In the genomic region with DNA sequence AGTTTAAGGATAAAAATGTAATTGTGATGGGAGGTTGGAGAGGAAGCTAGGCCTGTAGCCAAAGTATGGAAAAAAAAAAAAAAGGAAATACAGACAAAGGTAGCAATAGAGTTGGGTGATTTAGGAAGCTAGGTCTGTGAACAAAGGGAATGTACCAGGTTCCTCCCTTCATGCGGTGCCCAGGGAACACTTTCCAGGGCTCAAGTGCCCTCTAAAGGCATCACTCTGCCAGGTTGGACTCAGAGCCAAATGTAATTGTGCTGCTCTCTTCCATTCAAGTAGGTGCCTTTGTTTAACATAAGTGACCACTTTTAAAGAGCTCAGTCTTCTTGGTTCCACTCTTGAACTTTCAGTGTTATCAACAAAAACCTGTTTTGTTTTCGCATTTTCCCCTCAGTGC, we compare ENCODE assay signal across 32 cellular contexts.
DNase-seq lines count a peak whose midpoint lies in the region; ATAC-seq and TF ChIP-seq lines count a peak whose summit lies in the region.
"Had no signal": no experiment of that assay in that cellular context is flagged by ENCODE, and none has a peak within 500 bp of the region (broad histone marks: within the 10 kb centered on the region; RNA-seq: fewer than 3 reads in every experiment).

No MANE protein-coding gene starts in this region.

- H4K8ac ChIP-seq in trophoblast cell (ENCODE audit: low read depth, low read length) = no peak overlapping the region

- no peak overlapping the region for H2AK5ac ChIP-seq in trophoblast cell (ENCODE audit: low read length)

- H3K4me1 ChIP-seq in trophoblast cell (ENCODE audit: control insufficient read depth in 1 of 2, insufficient read depth in 2 of 2, low read length in 2 of 2) = no peaks in the 10 kb centered on the region
- H3K4me1 ChIP-seq in spleen = peaks cover 0 to 8% (median 0%) of the 10 kb centered on the region in 6 donors
- H3K4me1 ChIP-seq: ascending aorta, parathyroid adenoma, transverse colon had no signal

- H2AFZ ChIP-seq in trophoblast cell (ENCODE audit: insufficient read depth, low read length, poor library complexity) = no peak overlapping the region
- H2AFZ ChIP-seq: parathyroid adenoma had no signal

- H4K91ac ChIP-seq in trophoblast cell (ENCODE audit: low read depth, low read length) = no peak overlapping the region

- peaks cover 18% of the 10 kb centered on the region for H3K9me3 Mint-ChIP-seq in activated CD4-positive, alpha-beta T cell treated with anti-CD3 and anti-CD28 coated beads for 36 hours (ENCODE audit: low read depth)

- H3K4me1 Mint-ChIP-seq in activated CD4-positive, alpha-beta T cell treated with anti-CD3 and anti-CD28 coated beads for 36 hours = peaks cover under 1% of the 10 kb centered on the region
- H3K4me1 Mint-ChIP-seq: CD4-positive, alpha-beta memory T cell had no signal

- no peak overlapping the region for H3K18ac ChIP-seq in trophoblast cell (ENCODE audit: low read length)

- POLR2A ChIA-PET in activated CD4-positive, alpha-beta T cell treated with anti-CD3 and anti-CD28 coated beads for 36 hours (lab: Charles Lee) = no interaction called here

- no peak overlapping the region for H3K14ac ChIP-seq in trophoblast cell (ENCODE audit: low read length)

- DNase-seq in activated CD4-positive, alpha-beta T cell treated with anti-CD3 and anti-CD28 coated beads for 36 hours = no peak
- no peak for DNase-seq in activated CD4-positive, alpha-beta T cell treated with anti-CD3 and anti-CD28 coated beads, Interleukin-2, amount 50 U/mL, for 1 hour
- DNase-seq in NCI-H2029 (lab: John Stamatoyannopoulos, UW) (peak; percentile 59), NCI-H345 treated with DMSO at 0.1 percent for 48 hours (lab: John Stamatoyannopoulos, UW; ENCODE audit: unreplicated experiment) (peak; percentile 89), trophoblast cell (no peak), spleen (no peak), GM13977 (ENCODE audit: low spot score) (no peak)
- DNase-seq: activated CD8-positive, alpha-beta T cell treated with anti-CD3 and anti-CD28 coated beads, Interleukin-2, amount 10 ng/mL, durations not matched to agents 7 days and 5 days; activated effector memory CD4-positive, alpha-beta T cell treated with Interleukin-2 at 50 U/mL for 16 hours; activated naive CD8-positive, alpha-beta T cell treated with anti-CD3 and anti-CD28 coated beads, Interleukin-2, amount 10 ng/mL, durations not matched to agents 7 days and 5 days; activated T-cell treated with anti-CD3 and anti-CD28 coated beads for 4 hours; CD4-positive, alpha-beta memory T cell; DMS 273 treated with DMSO at 0.1 percent for 48 hours; effector memory CD8-positive, alpha-beta T cell; erythroblast; GDM1; H9; head of caudate nucleus; NCI-H1694 treated with DMSO at 0.1 percent for 48 hours; NCI-H526; stimulated activated CD4-positive, alpha-beta T cell treated with anti-CD3 and anti-CD28 coated beads, Interleukin-2, amount 100 ng/mL, for 24 hours; T-helper 1 cell; transverse colon had no signal

- no peaks in the 10 kb centered on the region for H3K36me3 ChIP-seq in trophoblast cell (ENCODE audit: control insufficient read depth in 1 of 2, insufficient read depth in 2 of 2, low read length in 2 of 2)
- H3K36me3 ChIP-seq in spleen = no peaks in the 10 kb centered on the region
- H3K36me3 ChIP-seq: ascending aorta, cardiac muscle cell, transverse colon had no signal

- H3K9ac ChIP-seq in trophoblast cell (ENCODE audit: low read length) = no peak overlapping the region
- H3K9ac ChIP-seq: parathyroid adenoma had no signal

- no peak for ATAC-seq in activated CD4-positive, alpha-beta T cell treated with anti-CD3 and anti-CD28 coated beads for 36 hours
- ATAC-seq in HG02852 (IDR thresholded peaks at IDR 0.05; ENCODE audit: unreplicated experiment) = no peak
- ATAC-seq: activated CD4-positive, CD25-positive, alpha-beta regulatory T cell treated with anti-CD3 and anti-CD28 coated beads, Interleukin-2, amount 50 U/mL, for 24 hours; activated CD8-positive, alpha-beta T cell treated with anti-CD3 and anti-CD28 coated beads, Interleukin-2, amount 10 ng/mL, durations not matched to agents 7 days and 5 days; effector memory CD8-positive, alpha-beta T cell; K562 had no signal

- CTCF ChIA-PET in activated CD4-positive, alpha-beta T cell treated with anti-CD3 and anti-CD28 coated beads for 36 hours (lab: Charles Lee) = interaction anchor here (0.6 to 1.6 kb wide), 5 partner anchors 10 to 531 kb away, joined by 3 to 6 read pairs (median 4); no protein-coding TSS in a partner anchor

- H3K4me3 ChIP-seq in trophoblast cell (ENCODE audit: low read depth, low read length) = no peak overlapping the region
- no peak overlapping the region for H3K4me3 ChIP-seq in spleen
- H3K4me3 ChIP-seq: ascending aorta, cardiac muscle cell, coronary artery, K562, smooth muscle cell, transverse colon had no signal

- WGBS in trophoblast cell (ENCODE audit: extremely low coverage, insufficient coverage, insufficient read length) = no CpG with 5 or more reads among the region's 2 CpGs
- WGBS in spleen, 5 donors = 73 to 91% (median 84%) methylated on average over 2 of the region's 2 CpGs

- no peak overlapping the region for H2BK12ac ChIP-seq in trophoblast cell (ENCODE audit: low read length)

- no peak overlapping the region for H2BK5ac ChIP-seq in trophoblast cell (ENCODE audit: low read depth, low read length, poor library complexity)

- H3K79me1 ChIP-seq in trophoblast cell (ENCODE audit: low read length) = no peaks in the 10 kb centered on the region

- H3K27ac Mint-ChIP-seq in activated CD4-positive, alpha-beta T cell treated with anti-CD3 and anti-CD28 coated beads for 36 hours = peak overlapping the region; percentile 43
- H3K27ac Mint-ChIP-seq: activated CD8-positive, alpha-beta T cell treated with anti-CD3 and anti-CD28 coated beads, Interleukin-2, amount 10 ng/mL, durations not matched to agents 7 days and 5 days; activated naive CD8-positive, alpha-beta T cell treated with anti-CD3 and anti-CD28 coated beads, Interleukin-2, amount 10 ng/mL, durations not matched to agents 7 days and 5 days; CD4-positive, alpha-beta memory T cell; effector memory CD8-positive, alpha-beta T cell; H9 had no signal

- no peak overlapping the region for H4K12ac ChIP-seq in trophoblast cell (ENCODE audit: low read depth, low read length)

- H2BK120ac ChIP-seq in trophoblast cell (ENCODE audit: insufficient read depth, low read length, poor library complexity) = no peak overlapping the region

- no peak for TF ChIP-seq CTCF in spleen (IDR thresholded peaks at IDR 0.05 in 8 of 11, conservative IDR thresholded peaks at IDR 0.05 in 3 of 11)
- no peak for TF ChIP-seq CTCF in GM13977 (IDR thresholded peaks at IDR 0.05; ENCODE audit: extremely low read depth, insufficient read depth, missing control alignments)

- intact Hi-C loops in activated CD4-positive, alpha-beta T cell treated with anti-CD3 and anti-CD28 coated beads for 36 hours (cut with DNase I, micrococcal nuclease) = no loop called here
- intact Hi-C loops in spleen (cut with DNase I; ENCODE audit: low total_unique reads) = no loop called here

- TF ChIP-seq POLR2A in spleen (IDR thresholded peaks at IDR 0.05) = no peak

- H3K4me2 ChIP-seq in trophoblast cell (ENCODE audit: low read length) = no peak overlapping the region
- H3K4me2 ChIP-seq: smooth muscle cell had no signal

- no peak overlapping the region for H3K4me3 Mint-ChIP-seq in activated CD4-positive, alpha-beta T cell treated with anti-CD3 and anti-CD28 coated beads for 36 hours
- H3K4me3 Mint-ChIP-seq: activated CD8-positive, alpha-beta T cell treated with anti-CD3 and anti-CD28 coated beads, Interleukin-2, amount 10 ng/mL, durations not matched to agents 7 days and 5 days; activated naive CD8-positive, alpha-beta T cell treated with anti-CD3 and anti-CD28 coated beads, Interleukin-2, amount 10 ng/mL, durations not matched to agents 7 days and 5 days; CD4-positive, alpha-beta memory T cell; effector memory CD8-positive, alpha-beta T cell; H9 had no signal

- no peaks in the 10 kb centered on the region for H3K79me2 ChIP-seq in trophoblast cell (ENCODE audit: control insufficient read depth, insufficient read depth, low read length, poor library complexity)
- H3K79me2 ChIP-seq: parathyroid adenoma had no signal

- H3K27ac ChIP-seq in trophoblast cell (ENCODE audit: low read depth, low read length) = no peak overlapping the region
- no peak overlapping the region for H3K27ac ChIP-seq in spleen
- H3K27ac ChIP-seq: ascending aorta, cardiac muscle cell, coronary artery, parathyroid adenoma, RWPE1, transverse colon had no signal

- no peaks in the 10 kb centered on the region for H3K9me3 ChIP-seq in trophoblast cell (ENCODE audit: insufficient read depth, low read depth, low read length)
- H3K9me3 ChIP-seq in spleen = peaks cover 0 to 20% (median 11%) of the 10 kb centered on the region in 8 donors

- in situ Hi-C loops in GM13977 (cut with MboI; ENCODE audit: low pct_unique_long_range_greater_than_20kb, low sequenced_read_pairs, unreplicated experiment) = no loop called here

- H3K27me3 ChIP-seq in trophoblast cell (ENCODE audit: insufficient read depth, low read length) (no peaks in the 10 kb centered on the region), spleen (replicated peaks in 1 of 7) (no peaks in the 10 kb centered on the region)
- H3K27me3 ChIP-seq: ascending aorta, cardiac muscle cell, transverse colon had no signal

- peaks cover 2% of the 10 kb centered on the region for H3K36me3 Mint-ChIP-seq in activated CD4-positive, alpha-beta T cell treated with anti-CD3 and anti-CD28 coated beads for 36 hours (ENCODE audit: low read depth)
- H3K36me3 Mint-ChIP-seq: CD4-positive, alpha-beta memory T cell had no signal

- H3K27me3 Mint-ChIP-seq in activated CD4-positive, alpha-beta T cell treated with anti-CD3 and anti-CD28 coated beads for 36 hours = peaks cover 7% of the 10 kb centered on the region
- H3K27me3 Mint-ChIP-seq: activated naive CD8-positive, alpha-beta T cell treated with anti-CD3 and anti-CD28 coated beads, Interleukin-2, amount 10 ng/mL, durations not matched to agents 7 days and 5 days had no signal

- peak overlapping the region; percentile 75 for H3K23ac ChIP-seq in trophoblast cell (ENCODE audit: low read length)

- H3K4ac ChIP-seq in trophoblast cell (ENCODE audit: low read depth, low read length) = no peak overlapping the region

Comparison
In these comparisons a context has a peak if more than half of its experiments do, and no peak if none do; other contexts are left out.
1. DNase-seq: peak in NCI-H2029 (single experiment) and NCI-H345 treated with DMSO at 0.1 percent for 48 hours (single experiment); none in activated CD4-positive, alpha-beta T cell treated with anti-CD3 and anti-CD28 coated beads for 36 hours (single experiment), activated CD4-positive, alpha-beta T cell treated with anti-CD3 and anti-CD28 coated beads, Interleukin-2, amount 50 U/mL, for 1 hour (single experiment), trophoblast cell (0 of 2), spleen (single experiment) and GM13977 (single experiment).